In genomic region chr19:12881172-12881808, GRCh38 we compare ENCODE assay signal across 8 cellular contexts. TPM values are rescaled to one million over a fixed set of nuclear protein-coding genes. Genes with fewer than 3 reads are reported as not detected.
A peak's percentile ranks its signal among the peaks of the same experiment; 100 is the strongest.
DNase-seq lines count a peak whose midpoint lies in the region; ATAC-seq and TF ChIP-seq lines count a peak whose summit lies in the region.

TSS of gene DNASE2 (minus strand) at chr19:12881449. CDS start at chr19:12881375, 74 bp downstream.

- CTCF ChIA-PET in Calu3 (lab: Charles Lee), result interaction anchor here (0.7 to 1.2 kb wide), 3 partner anchors 10 to 269 kb away, joined by 3 to 4 read pairs (median 3); partner anchors contain the start of genes GCDH, IER2 and STX10

- peaks cover 7% of the 10 kb centered on the region for H3K4me1 Mint-ChIP-seq in Calu3 (ENCODE audit: low read depth, unreplicated experiment)

- peak; percentile 63 for ATAC-seq in GM21515 (IDR thresholded peaks at IDR 0.05; ENCODE audit: unreplicated experiment)

- peak within 1 kb of the TSS; percentile 41 for H3K27ac ChIP-seq in epithelial cell of prostate

- no TSS peak for BruUV-seq in Calu3 (replicated peaks; lab: Mats Ljungman, UMichigan)

- H3K27ac Mint-ChIP-seq in Calu3 (ENCODE audit: unreplicated experiment), result peak within 1 kb of the TSS; percentile 74

- DNase-seq in Calu3, result peak; percentile 91
- DNase-seq in HuH-7.5 (ENCODE audit: low spot score), result peak; percentile 99
- DNase-seq in OCI-M1 (lab: John Stamatoyannopoulos, UW), result peak; percentile 94
- peak; percentile 87 for DNase-seq in activated T-cell treated with anti-CD3 and anti-CD28 coated beads for 48 hours (ENCODE audit: low read depth)
- peak; percentile 77 for DNase-seq in epithelial cell of prostate (ENCODE audit: low read depth, low spot score)
- DNase-seq in mucosa of gallbladder (ENCODE audit: low spot score), result peak; percentile 96
- peak; percentile 72 to 77 for DNase-seq in stimulated activated CD8-positive, alpha-beta memory T cell treated with anti-CD3 and anti-CD28 coated beads, Interleukin-4, amount 100 ng/mL, for 4 hours (ENCODE audit: low read depth in 2 of 2, low spot score in 1 of 2)

- no peak for TF ChIP-seq CTCF in Calu3 (IDR thresholded peaks at IDR 0.05; ENCODE audit: unreplicated experiment)

- peaks cover 3% of the 10 kb centered on the region for H3K9me3 Mint-ChIP-seq in Calu3 (ENCODE audit: low read depth, unreplicated experiment)

- peaks cover 8% of the 10 kb centered on the region for H3K27me3 Mint-ChIP-seq in Calu3 (ENCODE audit: unreplicated experiment)

- intact Hi-C loops in Calu3 (cut with micrococcal nuclease; ENCODE audit: unreplicated experiment), result no loop called here

- peaks cover 42% of the 10 kb centered on the region for H3K36me3 Mint-ChIP-seq in Calu3 (ENCODE audit: insufficient read depth, unreplicated experiment)

- H3K4me3 Mint-ChIP-seq in Calu3 (ENCODE audit: low read depth, unreplicated experiment), result peak within 1 kb of the TSS; percentile 73

RNA-seq across cellular contexts. Expression of gene DNASE2, which starts in this region (rescaled TPM):
- total RNA-seq in Calu3 (2022), result 32.7 and 38.4 TPM in 2 replicates
- total RNA-seq in mucosa of gallbladder, result 48.7 TPM

Comparison
In these comparisons a context has a peak if more than half of its experiments do, and no peak if none do; other contexts are left out.
1. Peak in every context shown above with its lines: DNase-seq, ATAC-seq and H3K27ac ChIP-seq.